In the genomic region with DNA sequence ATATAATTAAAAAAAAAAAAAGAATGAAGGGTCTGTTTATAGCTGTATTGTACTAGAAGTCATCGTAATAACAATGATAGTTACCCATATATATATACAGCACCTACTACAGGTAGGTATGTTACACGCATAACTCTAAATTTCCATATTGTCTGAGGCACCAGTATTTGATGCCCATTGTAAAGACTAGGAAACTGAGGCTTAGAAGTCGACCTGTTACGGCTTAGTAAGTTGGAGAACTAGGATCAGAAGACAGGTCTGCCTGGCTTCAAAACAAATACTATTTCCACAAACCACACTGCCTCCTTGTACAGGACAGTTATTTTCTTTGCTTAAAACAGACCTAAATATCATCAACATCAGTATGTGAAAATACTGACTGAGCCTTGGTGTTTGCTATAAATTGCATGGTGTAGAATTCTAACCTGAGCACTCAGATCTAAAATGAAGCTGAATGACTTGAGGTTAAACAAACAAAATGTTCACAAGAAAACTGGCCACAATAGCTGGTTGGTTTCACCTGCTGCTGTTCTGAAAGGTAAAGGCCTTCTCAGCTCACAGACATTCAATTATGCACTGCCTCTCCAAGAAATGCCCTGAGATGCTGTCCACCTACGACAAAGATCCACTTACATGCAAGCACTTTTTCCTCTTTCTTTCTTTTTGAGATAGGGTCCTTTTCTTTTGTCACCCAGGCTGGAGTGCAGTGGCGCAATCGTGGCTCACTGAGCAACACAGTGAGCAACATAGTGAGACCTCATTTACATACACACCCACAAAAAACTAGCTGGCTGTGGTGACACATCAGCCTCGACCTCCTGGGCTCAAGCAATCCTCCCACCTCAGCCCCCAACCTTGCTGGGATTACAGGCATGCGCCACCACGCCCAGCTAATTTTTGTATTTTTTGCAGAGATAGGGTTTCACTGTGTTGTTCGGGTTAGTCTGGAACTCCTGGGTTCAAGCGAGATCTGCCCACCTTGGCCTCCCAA, we compare ENCODE assay signal across 9 cellular contexts. TPM values are rescaled to one million over a fixed set of nuclear protein-coding genes. Genes with fewer than 3 reads are reported as not detected.
DNase-seq lines count a peak whose midpoint lies in the region; ATAC-seq and TF ChIP-seq lines count a peak whose summit lies in the region.
"Had no signal": no experiment of that assay in that cellular context is flagged by ENCODE, and none has a peak within 500 bp of the region (broad histone marks: within the 10 kb centered on the region; RNA-seq: fewer than 3 reads in every experiment).

No MANE protein-coding gene starts in this region.

- no peak overlapping the region for H3K4me3 ChIP-seq in brain microvascular endothelial cell (ENCODE audit: low read depth, low read length)

- ATAC-seq in GM18907 (IDR thresholded peaks at IDR 0.05; ENCODE audit: unreplicated experiment) = peak; percentile 47
- ATAC-seq in HG03460 (IDR thresholded peaks at IDR 0.05; ENCODE audit: unreplicated experiment) = peak; percentile 59
- ATAC-seq in HG03108 (IDR thresholded peaks at IDR 0.05; ENCODE audit: unreplicated experiment) = no peak

- H3K27ac ChIP-seq in brain microvascular endothelial cell = peak overlapping the region; percentile 100
- H3K27ac ChIP-seq: KMS-11 had no signal

- H3K36me3 ChIP-seq in brain microvascular endothelial cell (replicated peaks) = peaks cover 69% of the 10 kb centered on the region

- in situ Hi-C loops in brain microvascular endothelial cell (cut with HindIII; ENCODE audit: low pct_ligation_motif_present, low sequenced_read_pairs) = no loop called here

- peak; percentile 61 for DNase-seq in brain microvascular endothelial cell
- peak; percentile 87 for DNase-seq in renal cortical epithelial cell (ENCODE audit: low read depth)
- no peak for DNase-seq in KG1 (lab: John Stamatoyannopoulos, UW)
- no peak for DNase-seq in LoVo (ENCODE audit: low spot score)
- DNase-seq in NCI-H128 (lab: John Stamatoyannopoulos, UW; ENCODE audit: unreplicated experiment) = no peak

- no peaks in the 10 kb centered on the region for H3K27me3 ChIP-seq in brain microvascular endothelial cell (replicated peaks)

- no peak for TF ChIP-seq CTCF in brain microvascular endothelial cell (IDR thresholded peaks at IDR 0.05; ENCODE audit: low read depth, low read length, missing control alignments)

RNA-seq across cellular contexts. Expression of gene SSH1, which starts 35.7 kb away (rescaled TPM):
- 7.8 and 17.0 TPM in 2 replicates for total RNA-seq in renal cortical epithelial cell

RNA-seq across cellular contexts. Expression of gene DAO, which starts 58.2 kb away (rescaled TPM):
- not detected in 2 replicates for total RNA-seq in renal cortical epithelial cell

Comparison
In these comparisons a context has a peak if more than half of its experiments do, and no peak if none do; other contexts are left out.
1. DNase-seq: peak in brain microvascular endothelial cell (single experiment) and renal cortical epithelial cell (single experiment); none in KG1 (single experiment), LoVo (single experiment) and NCI-H128 (single experiment).